ENCODE assay signal across 8 cellular contexts in genomic region chr12:42482820-42483533, GRCh38.
DNase-seq lines count a peak whose midpoint lies in the region; ATAC-seq and TF ChIP-seq lines count a peak whose summit lies in the region.

No MANE protein-coding gene starts in this region.

- peak overlapping the region; percentile 66 for H3K4me3 Mint-ChIP-seq in activated CD4-positive, alpha-beta T cell treated with anti-CD3 and anti-CD28 coated beads for 36 hours

- DNase-seq in SIG-M5 treated with dmso at 0.1 percent for 504 hours (lab: John Stamatoyannopoulos, UW; ENCODE audit: unreplicated experiment) (peak; percentile 48), SIG-M5 (lab: John Stamatoyannopoulos, UW) (no peak), NCI-H1105 treated with DMSO at 0.1 percent for 48 hours (lab: John Stamatoyannopoulos, UW) (peak; percentile 56), dermis microvascular lymphatic vessel endothelial cell (ENCODE audit: low read depth in 2 of 2) (peak; percentile 51 to 84)
- peak; percentile 75 for DNase-seq in activated CD4-positive, alpha-beta T cell treated with anti-CD3 and anti-CD28 coated beads for 36 hours
- DNase-seq in stimulated activated CD8-positive, alpha-beta memory T cell treated with anti-CD3 and anti-CD28 coated beads, Interleukin-15, amount 100 ng/mL, for 1 hour (ENCODE audit: low read depth), result peak; percentile 2

- CTCF ChIA-PET in activated CD4-positive, alpha-beta T cell treated with anti-CD3 and anti-CD28 coated beads for 36 hours (lab: Charles Lee), result interaction anchor here (0.5 to 2.7 kb wide), 8 partner anchors 9 to 1213 kb away, joined by 3 to 18 read pairs (median 4); no protein-coding TSS in a partner anchor

- H3K9me3 ChIP-seq in liver (ENCODE audit: control insufficient read depth in 4 of 4, low read length in 3 of 4), result no peaks in the 10 kb centered on the region

- H3K27me3 Mint-ChIP-seq in activated CD4-positive, alpha-beta T cell treated with anti-CD3 and anti-CD28 coated beads for 36 hours, result peaks cover 71% of the 10 kb centered on the region

- WGBS in liver, result 1% methylated on average over 80 of the region's 80 CpGs

- no peaks in the 10 kb centered on the region for H3K36me3 Mint-ChIP-seq in activated CD4-positive, alpha-beta T cell treated with anti-CD3 and anti-CD28 coated beads for 36 hours (ENCODE audit: low read depth)

- TF ChIP-seq CTCF in liver (IDR thresholded peaks at IDR 0.05; ENCODE audit: low read depth, low read length, missing input control), result peak; percentile 65

- no peaks in the 10 kb centered on the region for H3K9me3 Mint-ChIP-seq in activated CD4-positive, alpha-beta T cell treated with anti-CD3 and anti-CD28 coated beads for 36 hours (ENCODE audit: low read depth)

- ATAC-seq in HG02642 (IDR thresholded peaks at IDR 0.05; ENCODE audit: poor library complexity, unreplicated experiment), result peak; percentile 84
- ATAC-seq in activated CD4-positive, alpha-beta T cell treated with anti-CD3 and anti-CD28 coated beads for 36 hours, result peak; percentile 78

- peaks cover 8 to 23% (median 17%) of the 10 kb centered on the region in 4 donors for H3K4me1 ChIP-seq in liver (ENCODE audit: control insufficient read depth in 4 of 4, insufficient read depth in 4 of 4, low read length in 3 of 4)

- H3K36me3 ChIP-seq in liver (ENCODE audit: control insufficient read depth in 4 of 4, insufficient read depth in 3 of 4, low read depth in 1 of 4, low read length in 3 of 4), result no peaks in the 10 kb centered on the region

- no peak overlapping the region for H3K27ac Mint-ChIP-seq in activated CD4-positive, alpha-beta T cell treated with anti-CD3 and anti-CD28 coated beads for 36 hours

- peaks cover 0 to 11% (median 1%) of the 10 kb centered on the region in 4 donors for H3K27me3 ChIP-seq in liver (ENCODE audit: control insufficient read depth in 4 of 4, insufficient read depth in 4 of 4, low read length in 3 of 4)

- H3K27ac ChIP-seq in liver (ENCODE audit: low read depth in 1 of 2, low read length in 2 of 2), result peak overlapping the region; percentile 65 to 69

- TF ChIP-seq RAD21 in liver (IDR thresholded peaks at IDR 0.05), result peak; percentile 68 to 79

- POLR2A ChIA-PET in activated CD4-positive, alpha-beta T cell treated with anti-CD3 and anti-CD28 coated beads for 36 hours (lab: Charles Lee), result no interaction called here

- intact Hi-C loops in activated CD4-positive, alpha-beta T cell treated with anti-CD3 and anti-CD28 coated beads for 36 hours (cut with DNase I, micrococcal nuclease), result loop anchor here (1.0 to 10.0 kb wide), 7 partner anchors 86 to 1272 kb away; partner anchors contain the start of genes IRAK4 (in 1 of the 2), PRICKLE1 (in 1 of the 2) and PUS7L (in 1 of the 2)

- no peak overlapping the region for H3K9ac ChIP-seq in liver (ENCODE audit: low read depth in 1 of 2, low read length in 2 of 2)

- H3K4me1 Mint-ChIP-seq in activated CD4-positive, alpha-beta T cell treated with anti-CD3 and anti-CD28 coated beads for 36 hours, result peaks cover 9% of the 10 kb centered on the region

- peak overlapping the region; percentile 70 to 76 (median 74) for H3K4me3 ChIP-seq in liver (ENCODE audit: low read depth in 1 of 3, low read length in 3 of 3)

TF ChIP-seq in liver, 16 proteins besides CTCF, POLR2A, EP300 and RAD21:
- no peak for TF ChIP-seq FOXA2 (IDR thresholded peaks at IDR 0.05)
- TF ChIP-seq HNF4A (conservative IDR thresholded peaks at IDR 0.05), result no peak
- TF ChIP-seq JUND (IDR thresholded peaks at IDR 0.05), result no peak
- no peak for TF ChIP-seq EGR1 (IDR thresholded peaks at IDR 0.05; ENCODE audit: low read depth in 2 of 2)
- no peak for TF ChIP-seq RXRA (IDR thresholded peaks at IDR 0.05)
- no peak for TF ChIP-seq REST (IDR thresholded peaks at IDR 0.05)
- no peak for TF ChIP-seq YY1 (IDR thresholded peaks at IDR 0.05)
- TF ChIP-seq HNF4G (IDR thresholded peaks at IDR 0.05), result no peak
- TF ChIP-seq GABPA (IDR thresholded peaks at IDR 0.05 in 1 of 2, conservative IDR thresholded peaks at IDR 0.05 in 1 of 2), result no peak
- TF ChIP-seq SP1 (IDR thresholded peaks at IDR 0.05), result no peak
- TF ChIP-seq NR2F2 (IDR thresholded peaks at IDR 0.05), result no peak
- TF ChIP-seq TAF1 (conservative IDR thresholded peaks at IDR 0.05), result no peak
- TF ChIP-seq ATF3 (IDR thresholded peaks at IDR 0.05), result no peak
- TF ChIP-seq FOXA1 (IDR thresholded peaks at IDR 0.05), result no peak
- no peak for TF ChIP-seq ZBTB33 (IDR thresholded peaks at IDR 0.05)
TF ChIP-seq in liver: peak in this region for 0.
